In genomic region chr6:105484238-105485161, GRCh38 we compare ENCODE assay signal across 8 cellular contexts.
DNase-seq lines count a peak whose midpoint lies in the region; ATAC-seq and TF ChIP-seq lines count a peak whose summit lies in the region.

No MANE protein-coding gene starts in this region.

- H3K27me3 Mint-ChIP-seq in activated CD4-positive, alpha-beta T cell treated with anti-CD3 and anti-CD28 coated beads, Interleukin-2, amount 10 ng/mL, durations not matched to agents 24 days and 14 days: peaks cover 6% of the 10 kb centered on the region

- H3K4me1 Mint-ChIP-seq in activated CD4-positive, alpha-beta T cell treated with anti-CD3 and anti-CD28 coated beads, Interleukin-2, amount 10 ng/mL, durations not matched to agents 24 days and 14 days: peaks cover 41% of the 10 kb centered on the region

- peaks cover 5% of the 10 kb centered on the region for H3K36me3 Mint-ChIP-seq in activated CD4-positive, alpha-beta T cell treated with anti-CD3 and anti-CD28 coated beads, Interleukin-2, amount 10 ng/mL, durations not matched to agents 24 days and 14 days (ENCODE audit: low read depth)

- no peak for TF ChIP-seq POLR2A in vagina (IDR thresholded peaks at IDR 0.05)

- H3K4me3 Mint-ChIP-seq in activated CD4-positive, alpha-beta T cell treated with anti-CD3 and anti-CD28 coated beads, Interleukin-2, amount 10 ng/mL, durations not matched to agents 24 days and 14 days: no peak overlapping the region

- peak; percentile 63 for DNase-seq in activated CD4-positive, alpha-beta T cell treated with anti-CD3 and anti-CD28 coated beads, Interleukin-2, amount 10 ng/mL, durations not matched to agents 24 days and 14 days
- DNase-seq in activated CD4-positive, alpha-beta T cell treated with anti-CD3 and anti-CD28 coated beads, Interleukin-2, amount 50 U/mL, for 1 hour: no peak
- DNase-seq in NT2/D1 (ENCODE audit: low read depth, low spot score) (peak; percentile 22), lower lobe of right lung (no peak), vagina (ENCODE audit: extremely low spot score in 2 of 2) (no peak)
- DNase-seq in central memory CD4-positive, alpha-beta T cell: peak; percentile 28
- no peak for DNase-seq in activated CD4-positive, alpha-beta T cell treated with anti-CD3 and anti-CD28 coated beads for 48 hours

- H3K27ac Mint-ChIP-seq in activated CD4-positive, alpha-beta T cell treated with anti-CD3 and anti-CD28 coated beads, Interleukin-2, amount 10 ng/mL, durations not matched to agents 24 days and 14 days: peak overlapping the region; percentile 26

- peak; percentile 45 for ATAC-seq in HG03571 (IDR thresholded peaks at IDR 0.05; ENCODE audit: unreplicated experiment)
- peak; percentile 60 to 68 for ATAC-seq in lower lobe of right lung

- H3K9me3 ChIP-seq in NT2/D1 (ENCODE audit: insufficient read depth, low read length) (no peaks in the 10 kb centered on the region), lower lobe of right lung (no peaks in the 10 kb centered on the region), vagina (no peaks in the 10 kb centered on the region)

- no peak overlapping the region for H3K9ac ChIP-seq in NT2/D1 (ENCODE audit: insufficient read length, low read depth)

- no peak overlapping the region for H3K27ac ChIP-seq in lower lobe of right lung
- peak overlapping the region; percentile 45 for H3K27ac ChIP-seq in vagina

- H3K4me3 ChIP-seq in NT2/D1 (ENCODE audit: insufficient read length, low read depth): no peak overlapping the region
- no peak overlapping the region for H3K4me3 ChIP-seq in lower lobe of right lung
- H3K4me3 ChIP-seq in vagina: no peak overlapping the region

- intact Hi-C loops in activated CD4-positive, alpha-beta T cell treated with anti-CD3 and anti-CD28 coated beads, Interleukin-2, amount 10 ng/mL, durations not matched to agents 24 days and 14 days (cut with micrococcal nuclease): loop anchor here (1.0 to 10.0 kb wide), 8 partner anchors 162 to 817 kb away; no protein-coding TSS in a partner anchor
- intact Hi-C loops in lower lobe of right lung (cut with DNase I): no loop called here
- intact Hi-C loops in vagina (cut with DNase I): loop anchor here (5.0 kb wide), 1 partner anchor 743 kb away; no protein-coding TSS in a partner anchor

- H3K4me1 ChIP-seq in NT2/D1 (ENCODE audit: insufficient read depth, insufficient read length): no peaks in the 10 kb centered on the region
- peaks cover 20% of the 10 kb centered on the region for H3K4me1 ChIP-seq in lower lobe of right lung
- H3K4me1 ChIP-seq in vagina: peaks cover 42% of the 10 kb centered on the region

- H3K36me3 ChIP-seq in NT2/D1 (ENCODE audit: insufficient read depth, insufficient read length, low read length) (no peaks in the 10 kb centered on the region), lower lobe of right lung (no peaks in the 10 kb centered on the region), vagina (no peaks in the 10 kb centered on the region)

- peak; percentile 82 for TF ChIP-seq CTCF in lower lobe of right lung (IDR thresholded peaks at IDR 0.05)
- peak; percentile 39 to 79 (median 63) for TF ChIP-seq CTCF in vagina (IDR thresholded peaks at IDR 0.05)

- H3K9me3 Mint-ChIP-seq in activated CD4-positive, alpha-beta T cell treated with anti-CD3 and anti-CD28 coated beads, Interleukin-2, amount 10 ng/mL, durations not matched to agents 24 days and 14 days: no peaks in the 10 kb centered on the region

- H3K27me3 ChIP-seq in NT2/D1 (ENCODE audit: insufficient read depth, insufficient read length): no peaks in the 10 kb centered on the region
- H3K27me3 ChIP-seq in lower lobe of right lung (ENCODE audit: low read depth): no peaks in the 10 kb centered on the region
- no peaks in the 10 kb centered on the region for H3K27me3 ChIP-seq in vagina

Comparison
In these comparisons a context has a peak if more than half of its experiments do, and no peak if none do; other contexts are left out.
1. DNase-seq: peak in activated CD4-positive, alpha-beta T cell treated with anti-CD3 and anti-CD28 coated beads, Interleukin-2, amount 10 ng/mL, durations not matched to agents 24 days and 14 days (single experiment), NT2/D1 (single experiment) and central memory CD4-positive, alpha-beta T cell (single experiment); none in activated CD4-positive, alpha-beta T cell treated with anti-CD3 and anti-CD28 coated beads, Interleukin-2, amount 50 U/mL, for 1 hour (single experiment), lower lobe of right lung (single experiment), vagina (0 of 2) and activated CD4-positive, alpha-beta T cell treated with anti-CD3 and anti-CD28 coated beads for 48 hours (single experiment).